ENCODE assay signal across 1 cellular context in the genomic region with DNA sequence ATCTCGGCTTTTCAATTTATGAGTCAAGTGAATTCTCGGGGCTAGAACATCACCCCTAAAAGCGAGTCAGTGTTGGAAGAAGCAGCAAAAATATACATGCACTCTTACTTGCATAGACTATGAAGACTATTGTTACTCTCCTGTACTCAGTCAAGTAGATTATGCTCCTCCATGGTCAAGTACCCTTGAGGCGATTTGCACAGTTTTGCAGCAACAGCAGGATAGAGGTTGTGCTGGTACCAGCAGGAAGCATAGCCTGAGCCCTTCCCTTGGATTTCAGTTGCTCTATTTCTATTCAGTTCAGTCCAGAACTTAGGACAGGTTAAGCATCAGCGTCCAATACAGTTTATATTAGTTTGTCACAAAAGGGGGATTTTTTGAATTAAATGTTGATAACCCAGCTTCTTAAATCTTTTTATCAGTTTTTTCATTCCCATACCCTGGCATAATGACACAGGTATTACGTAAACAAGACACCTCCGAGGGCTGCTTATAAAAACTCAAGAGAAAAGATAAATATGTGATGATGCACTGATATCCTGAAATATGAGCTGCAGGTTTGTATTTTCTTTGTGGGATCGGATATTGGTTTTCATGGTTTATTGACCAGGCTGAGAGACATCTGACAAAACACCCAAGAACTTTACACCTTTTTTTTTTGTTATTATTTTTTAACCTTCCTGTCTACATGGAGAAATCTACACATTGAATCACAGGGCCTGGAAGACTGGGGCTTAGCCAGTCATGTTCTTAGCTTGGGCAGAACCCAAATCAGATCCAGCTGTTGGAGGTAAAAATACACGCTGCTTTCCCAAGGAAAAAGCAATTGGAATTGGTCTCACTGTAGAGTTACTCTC.
TF ChIP-seq lines count a peak whose summit lies in the region.

No MANE protein-coding gene starts in this region.

TF ChIP-seq in HEK293, 187 proteins besides CTCF, POLR2A, EP300 and RAD21 (continued from another document):
- TF ChIP-seq ZNF629 (tag by site-specific recombination; IDR thresholded peaks at IDR 0.05): peak; percentile 31; the same call in 1 of the 2 replicates
- TF ChIP-seq ZNF660 (tag by site-specific recombination; IDR thresholded peaks at IDR 0.05): peak; percentile 37; the same call in 1 of the 2 replicates
- TF ChIP-seq ZNF600 (tag by site-specific recombination; IDR thresholded peaks at IDR 0.05): peak; percentile 6; the same call in 1 of the 2 replicates
